In the genomic region with DNA sequence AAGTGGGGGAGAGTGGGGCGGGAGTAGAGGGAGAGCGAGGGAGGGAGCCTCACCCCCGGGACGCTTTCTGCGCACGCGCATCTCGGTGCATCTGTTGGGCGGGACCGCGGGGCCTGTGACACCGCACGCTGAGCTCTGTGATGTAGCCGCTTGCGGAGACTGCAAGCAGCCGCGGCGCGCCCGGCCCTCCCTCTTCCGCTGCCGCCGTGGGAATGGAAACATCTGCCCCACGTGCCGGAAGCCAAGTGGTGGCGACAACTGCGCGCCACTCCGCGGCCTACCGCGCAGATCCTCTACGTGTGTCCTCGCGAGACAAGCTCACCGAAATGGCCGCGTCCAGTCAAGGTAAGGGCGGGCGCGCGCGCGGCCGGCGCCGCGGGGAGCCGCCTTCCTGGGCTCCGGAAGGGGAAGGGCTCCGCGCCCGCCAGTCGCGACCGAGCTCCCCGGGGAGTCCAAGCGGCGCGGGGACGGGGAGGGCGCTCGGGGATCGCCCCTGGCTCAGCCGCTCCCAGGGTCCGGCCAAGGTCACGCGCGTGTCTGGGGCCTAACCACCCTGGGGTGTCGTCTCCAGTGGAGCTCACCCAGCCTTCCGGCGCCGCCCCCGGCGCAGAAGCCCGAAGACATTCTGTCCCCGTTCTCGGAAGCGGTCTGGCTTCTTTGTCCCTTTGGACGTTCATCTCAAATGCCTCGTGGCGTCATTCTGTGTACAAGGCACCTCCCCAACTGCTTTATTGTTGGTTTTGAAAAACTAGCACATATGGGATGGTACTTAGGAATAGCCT, we compare ENCODE assay signal across 8 cellular contexts. TPM values are rescaled to one million over a fixed set of nuclear protein-coding genes. Genes with fewer than 3 reads are reported as not detected.
DNase-seq lines count a peak whose midpoint lies in the region; ATAC-seq, FAIRE-seq and TF ChIP-seq lines count a peak whose summit lies in the region.

A gene with protein sequence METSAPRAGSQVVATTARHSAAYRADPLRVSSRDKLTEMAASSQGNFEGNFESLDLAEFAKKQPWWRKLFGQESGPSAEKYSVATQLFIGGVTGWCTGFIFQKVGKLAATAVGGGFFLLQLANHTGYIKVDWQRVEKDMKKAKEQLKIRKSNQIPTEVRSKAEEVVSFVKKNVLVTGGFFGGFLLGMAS (plus strand): TSS at position 118 of the 782 bp plus-strand sequence. CDS start 95 bp downstream, at position 213.

- H3K27me3 Mint-ChIP-seq in activated T-helper 17 cell treated with anti-CD3 and anti-CD28 coated beads, Interleukin-2, amount 50 U/mL, for 72 hours = no peaks in the 10 kb centered on the region
- no peaks in the 10 kb centered on the region for H3K27me3 Mint-ChIP-seq in naive thymus-derived CD8-positive, alpha-beta T cell

- peak within 1 kb of the TSS; percentile 46 for H3K4me2 ChIP-seq in fibroblast of lung (ENCODE audit: extremely low read depth, insufficient read depth, low read length)

- no peaks in the 10 kb centered on the region for H3K36me3 ChIP-seq in fibroblast of lung (ENCODE audit: control insufficient read depth, insufficient read depth, low read length)

- no peaks in the 10 kb centered on the region for H3K9me3 Mint-ChIP-seq in activated T-helper 17 cell treated with anti-CD3 and anti-CD28 coated beads, Interleukin-2, amount 50 U/mL, for 72 hours
- no peaks in the 10 kb centered on the region for H3K9me3 Mint-ChIP-seq in naive thymus-derived CD8-positive, alpha-beta T cell

- H3K4me1 Mint-ChIP-seq in activated T-helper 17 cell treated with anti-CD3 and anti-CD28 coated beads, Interleukin-2, amount 50 U/mL, for 72 hours = peaks cover 7% of the 10 kb centered on the region
- H3K4me1 Mint-ChIP-seq in naive thymus-derived CD8-positive, alpha-beta T cell = peaks cover 8 to 30% (median 16%) of the 10 kb centered on the region in 4 donors

- TF ChIP-seq CTCF in RWPE1 (conservative IDR thresholded peaks at IDR 0.05; ENCODE audit: low read depth) (no peak), fibroblast of lung (conservative IDR thresholded peaks at IDR 0.05 in 1 of 2, IDR thresholded peaks at IDR 0.05 in 1 of 2; ENCODE audit: low read depth in 1 of 2, low read length in 2 of 2) (no peak)

- DNase-seq in ELF-1 (ENCODE audit: low read depth, low spot score) (peak; percentile 98), H54 (ENCODE audit: insufficient read length, low spot score) (peak; percentile 61), LoVo (ENCODE audit: low spot score) (peak; percentile 84), RWPE1 (ENCODE audit: low spot score) (peak; percentile 86), fibroblast of lung (ENCODE audit: low read depth in 2 of 2) (peak; percentile 93)
- peak; percentile 79 to 97 (median 93) for DNase-seq in naive thymus-derived CD8-positive, alpha-beta T cell
- DNase-seq in stimulated activated naive CD4-positive, alpha-beta T cell (lab: John Stamatoyannopoulos, UW) = peak; percentile 82 to 93 (median 92)

- FAIRE-seq in H54 (lab: Jason Lieb, UNC) = peak; percentile 96

- peak; percentile 90 for ATAC-seq in activated T-helper 17 cell treated with anti-CD3 and anti-CD28 coated beads, Interleukin-2, amount 50 U/mL, for 72 hours (replicated peaks)
- ATAC-seq in naive thymus-derived CD8-positive, alpha-beta T cell = peak; percentile 86 to 92

- no peaks in the 10 kb centered on the region for H3K27me3 ChIP-seq in fibroblast of lung (ENCODE audit: control insufficient read depth, insufficient read depth, low read length)

- H4K20me1 ChIP-seq in fibroblast of lung (ENCODE audit: control insufficient read depth, extremely low read depth, insufficient read depth, low read length) = no peaks in the 10 kb centered on the region

- H3K27ac ChIP-seq in RWPE1 (peak within 1 kb of the TSS; percentile 96), fibroblast of lung (ENCODE audit: insufficient read depth, low read length) (peak within 1 kb of the TSS; percentile 83)

- peak within 1 kb of the TSS; percentile 87 for H3K9ac ChIP-seq in fibroblast of lung (ENCODE audit: insufficient read depth, low read length)

- peak within 1 kb of the TSS; percentile 86 for H3K4me3 Mint-ChIP-seq in activated T-helper 17 cell treated with anti-CD3 and anti-CD28 coated beads, Interleukin-2, amount 50 U/mL, for 72 hours
- H3K4me3 Mint-ChIP-seq in naive thymus-derived CD8-positive, alpha-beta T cell = peak within 1 kb of the TSS; percentile 82 to 92 (median 88)

- peak within 1 kb of the TSS; percentile 35 to 91 (median 67) for H3K4me3 ChIP-seq in fibroblast of lung (replicated peaks in 1 of 4; ENCODE audit: control extremely low read depth in 1 of 4, insufficient read depth in 1 of 4, low read depth in 3 of 4, low read length in 4 of 4)

- peak; percentile 51 for TF ChIP-seq POLR2A in H54 (IDR thresholded peaks at IDR 0.05; ENCODE audit: low read depth, low read length)

- H3K36me3 Mint-ChIP-seq in activated T-helper 17 cell treated with anti-CD3 and anti-CD28 coated beads, Interleukin-2, amount 50 U/mL, for 72 hours (ENCODE audit: low read depth) = peaks cover 11% of the 10 kb centered on the region
- H3K36me3 Mint-ChIP-seq in naive thymus-derived CD8-positive, alpha-beta T cell = peaks cover 0 to 3% (median 0%) of the 10 kb centered on the region in 3 donors

- CTCF ChIA-PET in RWPE1 (lab: Yijun Ruan, JAX) = no interaction called here

- no peak within 1 kb of the TSS for H2AFZ ChIP-seq in fibroblast of lung (ENCODE audit: low read length)

- H3K27ac Mint-ChIP-seq in activated T-helper 17 cell treated with anti-CD3 and anti-CD28 coated beads, Interleukin-2, amount 50 U/mL, for 72 hours = peak within 1 kb of the TSS; percentile 86
- H3K27ac Mint-ChIP-seq in naive thymus-derived CD8-positive, alpha-beta T cell = peak within 1 kb of the TSS; percentile 87 to 98 (median 96)

- POLR2A ChIA-PET in RWPE1 (lab: Yijun Ruan, JAX; ENCODE audit: low non-redundant PET) = no interaction called here
- POLR2A ChIA-PET in naive thymus-derived CD8-positive, alpha-beta T cell (lab: Charles Lee) = interaction anchor here (0.7 to 1.4 kb wide), 9 partner anchors 9 to 190 kb away, joined by 3 to 12 read pairs (median 4); a partner anchor contains a TSS

- H3K79me2 ChIP-seq in fibroblast of lung (ENCODE audit: control insufficient read depth, insufficient read depth, low read length) = peaks cover 2% of the 10 kb centered on the region

- H3K9me3 ChIP-seq in fibroblast of lung (ENCODE audit: control insufficient read depth, insufficient read depth, low read depth, low read length) = no peaks in the 10 kb centered on the region

- H3K4me1 ChIP-seq in fibroblast of lung (ENCODE audit: control insufficient read depth, extremely low read depth, insufficient read depth, low read length) = no peaks in the 10 kb centered on the region

RNA-seq across cellular contexts. Expression of the gene that starts here (rescaled TPM):
- total RNA-seq in activated T-helper 17 cell treated with anti-CD3 and anti-CD28 coated beads, Interleukin-2, amount 50 U/mL, for 72 hours = 10 to 100 TPM; 72.1 to 73.8 TPM
- 18.3 and 21.3 TPM in 2 replicates for total RNA-seq in fibroblast of lung
- 92.4 and 97.1 TPM in 2 replicates for polyA plus RNA-seq in fibroblast of lung
- 71.7 and 79.4 TPM in 2 replicates for polyA plus RNA-seq in fibroblast of lung (2012)
- polyA minus RNA-seq in fibroblast of lung (ENCODE audit: low replicate concordance) = 46.6 and 52.8 TPM in 2 replicates
- total RNA-seq in naive thymus-derived CD8-positive, alpha-beta T cell = 10 to 100 TPM; 48.2 to 59.9 TPM
- polyA plus RNA-seq in naive thymus-derived CD8-positive, alpha-beta T cell = 100 to 1,000 TPM; 161 to 203 (median 178) TPM

Comparison
In these comparisons a context has a peak if more than half of its experiments do, and no peak if none do; other contexts are left out.
1. Peak in every context shown above with its lines: DNase-seq, ATAC-seq, H3K4me3 ChIP-seq and H3K27ac ChIP-seq.